Comparison of ENCODE assay signal across 8 cellular contexts in genomic region chr7:6938284-6938683, GRCh38.
DNase-seq lines count a peak whose midpoint lies in the region; ATAC-seq, FAIRE-seq and TF ChIP-seq lines count a peak whose summit lies in the region.
"Not testable (repeated sequence)": the region's sequence is repeated elsewhere in the genome, so short reads cannot be mapped to it uniquely, and the experiment has no call there.

No MANE protein-coding gene starts in this region.

- not testable (repeated sequence) for H3K36me3 ChIP-seq in BJ (ENCODE audit: control insufficient read depth, insufficient read depth, low read length); SJCRH30; HepG2 (replicated peaks in 1 of 2; ENCODE audit: control insufficient read depth in 1 of 2, insufficient read depth in 2 of 2, low read length in 2 of 2)

- 0% methylated on average over 1 of the region's 4 CpGs for whole genome bisulfite sequencing in HepG2 (ENCODE audit: low lambda C conversion rate)

- DNase-seq in BJ (ENCODE audit: low read depth); HepG2 (ENCODE audit: low spot score): not testable (repeated sequence)
- DNase-seq in NAMALWA (ENCODE audit: low spot score) = peak; percentile 56
- DNase-seq in SJCRH30 = peak; percentile 43
- DNase-seq in activated T-helper 1 cell treated with anti-CD3 and anti-CD28 coated beads, Interleukin-12 subunit alpha, Interleukin-12 subunit beta, Interleukin-2, Interleukin-4 antibody, amounts not matched to agents 30 ng/mL and 10 ng/mL and 1 ng/mL, durations not matched to agents 14 hours and 24 hours and 36 hours (ENCODE audit: low spot score) = peak; percentile 2
- peak; percentile 31 for DNase-seq in endothelial cell (ENCODE audit: low spot score)
- peak; percentile 5 for DNase-seq in stimulated activated CD4-positive, alpha-beta T cell treated with anti-CD3 and anti-CD28 coated beads, Interleukin-2, amount 100 ng/mL, for 4 hours (ENCODE audit: low read depth)

- H4K20me1 ChIP-seq in HepG2 (ENCODE audit: insufficient read depth, low read length) = not testable (repeated sequence)

- H3K27me3 ChIP-seq in BJ (ENCODE audit: control insufficient read depth, insufficient read depth, low read length); SJCRH30; HepG2 (ENCODE audit: control insufficient read depth in 1 of 2, insufficient read depth in 2 of 2, low read length in 2 of 2): not testable (repeated sequence)

- ATAC-seq in HepG2 = not testable (repeated sequence)

- not testable (repeated sequence) for FAIRE-seq in HepG2 (lab: Jason Lieb, UNC)

- not testable (repeated sequence) for H3K27me3 Mint-ChIP-seq in activated T-helper 1 cell treated with anti-CD3 and anti-CD28 coated beads, Interleukin-12 subunit alpha, Interleukin-12 subunit beta, Interleukin-2, Interleukin-4 antibody, amounts not matched to agents 30 ng/mL and 10 ng/mL and 1 ng/mL, durations not matched to agents 14 hours and 24 hours and 36 hours (ENCODE audit: insufficient read depth); endothelial cell (ENCODE audit: unreplicated experiment)

- H3K9me3 Mint-ChIP-seq in activated T-helper 1 cell treated with anti-CD3 and anti-CD28 coated beads, Interleukin-12 subunit alpha, Interleukin-12 subunit beta, Interleukin-2, Interleukin-4 antibody, amounts not matched to agents 30 ng/mL and 10 ng/mL and 1 ng/mL, durations not matched to agents 14 hours and 24 hours and 36 hours; endothelial cell (ENCODE audit: unreplicated experiment): not testable (repeated sequence)

- in situ Hi-C loops in HepG2 (cut with HindIII; ENCODE audit: extremely low pct_ligation_motif_present, low pct_unique_long_range_greater_than_20kb) = not testable (repeated sequence)

- not testable (repeated sequence) for H3K79me2 ChIP-seq in HepG2 (ENCODE audit: insufficient read depth, low read length)

- H3K9ac ChIP-seq in HepG2 (ENCODE audit: insufficient read depth, low read depth, low read length) = not testable (repeated sequence)

- H3K36me3 Mint-ChIP-seq in activated T-helper 1 cell treated with anti-CD3 and anti-CD28 coated beads, Interleukin-12 subunit alpha, Interleukin-12 subunit beta, Interleukin-2, Interleukin-4 antibody, amounts not matched to agents 30 ng/mL and 10 ng/mL and 1 ng/mL, durations not matched to agents 14 hours and 24 hours and 36 hours (ENCODE audit: low read depth); endothelial cell (ENCODE audit: low read depth, unreplicated experiment): not testable (repeated sequence)

- CTCF ChIA-PET in BJ (lab: Yijun Ruan, JAX) = interaction anchor here (1.1 kb wide), 1 partner anchor 410 kb away, joined by 4 read pairs; no protein-coding TSS in a partner anchor
- CTCF ChIA-PET in HepG2 (lab: Yijun Ruan, JAX; ENCODE audit: low intra/inter-chr PET ratio, low total read pairs) = not testable (repeated sequence)

- not testable (repeated sequence) for H3K4me1 ChIP-seq in SJCRH30; HepG2 (ENCODE audit: insufficient read depth, low read length)

- not testable (repeated sequence) for H3K4me2 ChIP-seq in HepG2 (ENCODE audit: low read depth, low read length)

- not testable (repeated sequence) for H3K4me3 ChIP-seq in BJ (ENCODE audit: low read depth, low read length); SJCRH30; HepG2 (replicated peaks in 1 of 3; ENCODE audit: insufficient read depth in 1 of 3, low read depth in 2 of 3, low read length in 3 of 3)

- not testable (repeated sequence) for TF ChIP-seq EP300 in HepG2 (IDR thresholded peaks at IDR 0.05; ENCODE audit: low read depth in 2 of 2, low read length in 2 of 2); HepG2 (CRISPR knock-in tag; IDR thresholded peaks at IDR 0.05; ENCODE audit: borderline replicate concordance)

- not testable (repeated sequence) for TF ChIP-seq POLR2A in HepG2 (IDR thresholded peaks at IDR 0.05; ENCODE audit: insufficient read depth in 1 of 2, low read depth in 2 of 2, low read length in 2 of 2)

- POLR2A ChIA-PET in BJ (lab: Charles Lee); HepG2 (lab: Yijun Ruan, JAX): not testable (repeated sequence)

- TF ChIP-seq CTCF in BJ (IDR thresholded peaks at IDR 0.05; ENCODE audit: insufficient read depth, low read depth, low read length) (peak; percentile 38), GM12873 (IDR thresholded peaks at IDR 0.05; ENCODE audit: insufficient read depth, low read depth, low read length, missing control alignments) (peak; percentile 50), endothelial cell (IDR thresholded peaks at IDR 0.05; ENCODE audit: unreplicated experiment) (peak; percentile 44), HepG2 (CRISPR knock-in tag; IDR thresholded peaks at IDR 0.05) (peak; percentile 43)

- intact Hi-C loops in activated T-helper 1 cell treated with anti-CD3 and anti-CD28 coated beads, Interleukin-12 subunit alpha, Interleukin-12 subunit beta, Interleukin-2, Interleukin-4 antibody, amounts not matched to agents 30 ng/mL and 10 ng/mL and 1 ng/mL, durations not matched to agents 14 hours and 24 hours and 36 hours (cut with micrococcal nuclease); HepG2 (cut with micrococcal nuclease; ENCODE audit: unreplicated experiment): not testable (repeated sequence)

- not testable (repeated sequence) for H3K4me3 Mint-ChIP-seq in activated T-helper 1 cell treated with anti-CD3 and anti-CD28 coated beads, Interleukin-12 subunit alpha, Interleukin-12 subunit beta, Interleukin-2, Interleukin-4 antibody, amounts not matched to agents 30 ng/mL and 10 ng/mL and 1 ng/mL, durations not matched to agents 14 hours and 24 hours and 36 hours; endothelial cell (ENCODE audit: unreplicated experiment)

- not testable (repeated sequence) for H3K4me1 Mint-ChIP-seq in activated T-helper 1 cell treated with anti-CD3 and anti-CD28 coated beads, Interleukin-12 subunit alpha, Interleukin-12 subunit beta, Interleukin-2, Interleukin-4 antibody, amounts not matched to agents 30 ng/mL and 10 ng/mL and 1 ng/mL, durations not matched to agents 14 hours and 24 hours and 36 hours (ENCODE audit: low read depth); endothelial cell (ENCODE audit: unreplicated experiment)

- BruUV-seq in HepG2 (replicated peaks; lab: Mats Ljungman, UMichigan) = not testable (repeated sequence)

- not testable (repeated sequence) for H3K27ac Mint-ChIP-seq in activated T-helper 1 cell treated with anti-CD3 and anti-CD28 coated beads, Interleukin-12 subunit alpha, Interleukin-12 subunit beta, Interleukin-2, Interleukin-4 antibody, amounts not matched to agents 30 ng/mL and 10 ng/mL and 1 ng/mL, durations not matched to agents 14 hours and 24 hours and 36 hours; endothelial cell (ENCODE audit: unreplicated experiment)

- H2AFZ ChIP-seq in HepG2 (ENCODE audit: low read length) = not testable (repeated sequence)

- not testable (repeated sequence) for H3K27ac ChIP-seq in SJCRH30; HepG2 (ENCODE audit: extremely low read length, insufficient read depth, low read length)

- 0 out of 2 replicates have a peak, but pooled peaks have one; percentile 27 for TF ChIP-seq RAD21 in HepG2 (CRISPR knock-in tag; IDR thresholded peaks at IDR 0.05)

- not testable (repeated sequence) for H3K9me3 ChIP-seq in SJCRH30 (replicated peaks); HepG2 (ENCODE audit: low read length)

TF ChIP-seq in HepG2, 621 proteins besides CTCF, POLR2A, EP300 and RAD21:
- TF ChIP-seq STAG1 (CRISPR knock-in tag; IDR thresholded peaks at IDR 0.05) = peak; percentile 77
